ENCODE assay signal across 20 cellular contexts in genomic region chr16:71867934-71868333, GRCh38. TPM values are rescaled to one million over a fixed set of nuclear protein-coding genes. Genes with fewer than 3 reads are reported as not detected.
DNase-seq lines count a peak whose midpoint lies in the region; ATAC-seq lines count a peak whose summit lies in the region.
"Had no signal": no experiment of that assay in that cellular context is flagged by ENCODE, and none has a peak within 500 bp of the region (broad histone marks: within the 10 kb centered on the region; RNA-seq: fewer than 3 reads in every experiment).

No MANE protein-coding gene starts in this region.

- CTCF ChIA-PET in activated CD4-positive, alpha-beta T cell treated with anti-CD3 and anti-CD28 coated beads, Interleukin-2, amount 10 ng/mL, durations not matched to agents 7 days and 5 days (lab: Charles Lee): interaction anchor here (1.1 to 1.3 kb wide), 3 partner anchors 9 to 49 kb away, joined by 3 to 4 read pairs (median 3); no protein-coding TSS in a partner anchor

- H3K27me3 Mint-ChIP-seq in activated CD4-positive, alpha-beta T cell treated with anti-CD3 and anti-CD28 coated beads, Interleukin-2, amount 10 ng/mL, durations not matched to agents 7 days and 5 days: no peaks in the 10 kb centered on the region
- H3K27me3 Mint-ChIP-seq in activated CD4-positive, alpha-beta T cell treated with anti-CD3 and anti-CD28 coated beads, Interleukin-2, amount 10 ng/mL, durations not matched to agents 24 days and 14 days: no peaks in the 10 kb centered on the region
- H3K27me3 Mint-ChIP-seq: CD8-positive, alpha-beta memory T cell had no signal

- POLR2A ChIA-PET in activated CD4-positive, alpha-beta T cell treated with anti-CD3 and anti-CD28 coated beads, Interleukin-2, amount 10 ng/mL, durations not matched to agents 7 days and 5 days (lab: Charles Lee): no interaction called here

- peaks cover 23% of the 10 kb centered on the region for H3K36me3 Mint-ChIP-seq in activated CD4-positive, alpha-beta T cell treated with anti-CD3 and anti-CD28 coated beads, Interleukin-2, amount 10 ng/mL, durations not matched to agents 7 days and 5 days (ENCODE audit: low read depth)
- peaks cover 23% of the 10 kb centered on the region for H3K36me3 Mint-ChIP-seq in activated CD4-positive, alpha-beta T cell treated with anti-CD3 and anti-CD28 coated beads, Interleukin-2, amount 10 ng/mL, durations not matched to agents 24 days and 14 days (ENCODE audit: low read depth)

- H3K27ac Mint-ChIP-seq in activated CD4-positive, alpha-beta T cell treated with anti-CD3 and anti-CD28 coated beads, Interleukin-2, amount 10 ng/mL, durations not matched to agents 7 days and 5 days: peak overlapping the region; percentile 20
- H3K27ac Mint-ChIP-seq in activated CD4-positive, alpha-beta T cell treated with anti-CD3 and anti-CD28 coated beads, Interleukin-2, amount 10 ng/mL, durations not matched to agents 24 days and 14 days: no peak overlapping the region
- H3K27ac Mint-ChIP-seq: activated naive CD4-positive, alpha-beta T cell treated with anti-CD3 and anti-CD28 coated beads for 36 hours; immature natural killer cell had no signal

- ATAC-seq in GM18907 (IDR thresholded peaks at IDR 0.05; ENCODE audit: unreplicated experiment) (no peak), esophagus mucosa (no peak)
- ATAC-seq: K562 had no signal

- H3K4me1 Mint-ChIP-seq in activated CD4-positive, alpha-beta T cell treated with anti-CD3 and anti-CD28 coated beads, Interleukin-2, amount 10 ng/mL, durations not matched to agents 7 days and 5 days: peaks cover 19% of the 10 kb centered on the region
- H3K4me1 Mint-ChIP-seq in activated CD4-positive, alpha-beta T cell treated with anti-CD3 and anti-CD28 coated beads, Interleukin-2, amount 10 ng/mL, durations not matched to agents 24 days and 14 days: peaks cover 16% of the 10 kb centered on the region

- H3K9me3 Mint-ChIP-seq in activated CD4-positive, alpha-beta T cell treated with anti-CD3 and anti-CD28 coated beads, Interleukin-2, amount 10 ng/mL, durations not matched to agents 7 days and 5 days: no peaks in the 10 kb centered on the region
- no peaks in the 10 kb centered on the region for H3K9me3 Mint-ChIP-seq in activated CD4-positive, alpha-beta T cell treated with anti-CD3 and anti-CD28 coated beads, Interleukin-2, amount 10 ng/mL, durations not matched to agents 24 days and 14 days
- H3K9me3 Mint-ChIP-seq: activated naive CD4-positive, alpha-beta T cell treated with anti-CD3 and anti-CD28 coated beads for 36 hours; CD8-positive, alpha-beta memory T cell; immature natural killer cell had no signal

- DNase-seq in activated CD4-positive, alpha-beta T cell treated with anti-CD3 and anti-CD28 coated beads, Interleukin-2, amount 10 ng/mL, durations not matched to agents 7 days and 5 days: no peak
- no peak for DNase-seq in activated CD4-positive, alpha-beta T cell treated with anti-CD3 and anti-CD28 coated beads, Interleukin-2, amount 10 ng/mL, durations not matched to agents 24 days and 14 days
- DNase-seq in NCI-H2196 (lab: John Stamatoyannopoulos, UW; ENCODE audit: unreplicated experiment) (peak; percentile 65), cerebellar cortex (ENCODE audit: low spot score) (peak; percentile 74), NCI-H446 treated with DMSO at 0.1 percent for 48 hours (lab: John Stamatoyannopoulos, UW) (no peak), GM03348 (ENCODE audit: low spot score) (no peak)
- DNase-seq: activated CD4-positive, alpha-beta T cell treated with anti-CD3 and anti-CD28 coated beads, Interleukin-2, amount 50 U/mL, for 1 hour; activated naive CD4-positive, alpha-beta T cell treated with anti-CD3 and anti-CD28 coated beads for 36 hours; aorta; CD8-positive, alpha-beta memory T cell; erythroblast; glutamatergic neuron; immature natural killer cell; MV-4-11; NCI-H510A treated with DMSO at 0.1 percent for 48 hours; ovary; stimulated activated CD4-positive, alpha-beta T cell treated with anti-CD3 and anti-CD28 coated beads, Interleukin-2, amount 100 ng/mL, for 48 hours had no signal

- H3K4me3 Mint-ChIP-seq in activated CD4-positive, alpha-beta T cell treated with anti-CD3 and anti-CD28 coated beads, Interleukin-2, amount 10 ng/mL, durations not matched to agents 7 days and 5 days: no peak overlapping the region
- H3K4me3 Mint-ChIP-seq in activated CD4-positive, alpha-beta T cell treated with anti-CD3 and anti-CD28 coated beads, Interleukin-2, amount 10 ng/mL, durations not matched to agents 24 days and 14 days: no peak overlapping the region
- H3K4me3 Mint-ChIP-seq: activated naive CD4-positive, alpha-beta T cell treated with anti-CD3 and anti-CD28 coated beads for 36 hours; CD8-positive, alpha-beta memory T cell; immature natural killer cell had no signal

- intact Hi-C loops in activated CD4-positive, alpha-beta T cell treated with anti-CD3 and anti-CD28 coated beads, Interleukin-2, amount 10 ng/mL, durations not matched to agents 24 days and 14 days (cut with micrococcal nuclease): no loop called here

RNA-seq across cellular contexts. Expression of gene ZNF821, which starts 16.0 kb away (rescaled TPM):
- total RNA-seq in activated CD4-positive, alpha-beta T cell treated with anti-CD3 and anti-CD28 coated beads, Interleukin-2, amount 10 ng/mL, durations not matched to agents 7 days and 5 days: 1 to 10 TPM; 7.1 to 7.7 TPM
- total RNA-seq in activated CD4-positive, alpha-beta T cell treated with anti-CD3 and anti-CD28 coated beads, Interleukin-2, amount 10 ng/mL, durations not matched to agents 24 days and 14 days: 5.9 and 6.5 TPM in 2 replicates
- total RNA-seq in esophagus mucosa: 4.7 TPM

RNA-seq across cellular contexts. Expression of gene ATXN1L, which starts 22.2 kb away (rescaled TPM):
- 10 to 100 TPM; 23.2 to 23.6 TPM for total RNA-seq in activated CD4-positive, alpha-beta T cell treated with anti-CD3 and anti-CD28 coated beads, Interleukin-2, amount 10 ng/mL, durations not matched to agents 7 days and 5 days
- 16.7 and 19.3 TPM in 2 replicates for total RNA-seq in activated CD4-positive, alpha-beta T cell treated with anti-CD3 and anti-CD28 coated beads, Interleukin-2, amount 10 ng/mL, durations not matched to agents 24 days and 14 days
- total RNA-seq in esophagus mucosa: 12.5 TPM

RNA-seq across cellular contexts. Expression of gene IST1, which starts 27.4 kb away (rescaled TPM):
- 100 to 1,000 TPM; 180 to 191 TPM for total RNA-seq in activated CD4-positive, alpha-beta T cell treated with anti-CD3 and anti-CD28 coated beads, Interleukin-2, amount 10 ng/mL, durations not matched to agents 7 days and 5 days
- total RNA-seq in activated CD4-positive, alpha-beta T cell treated with anti-CD3 and anti-CD28 coated beads, Interleukin-2, amount 10 ng/mL, durations not matched to agents 24 days and 14 days: 149 and 156 TPM in 2 replicates
- 86.7 TPM for total RNA-seq in esophagus mucosa

RNA-seq across cellular contexts. Expression of gene AP1G1, which starts 59.3 kb away (rescaled TPM):
- total RNA-seq in activated CD4-positive, alpha-beta T cell treated with anti-CD3 and anti-CD28 coated beads, Interleukin-2, amount 10 ng/mL, durations not matched to agents 7 days and 5 days: 10 to 100 TPM; 76.4 to 83.4 TPM
- 98.3 and 99.5 TPM in 2 replicates for total RNA-seq in activated CD4-positive, alpha-beta T cell treated with anti-CD3 and anti-CD28 coated beads, Interleukin-2, amount 10 ng/mL, durations not matched to agents 24 days and 14 days
- total RNA-seq in esophagus mucosa: 74.9 TPM

Comparison
In these comparisons a context has a peak if more than half of its experiments do, and no peak if none do; other contexts are left out.
1. DNase-seq: peak in NCI-H2196 (single experiment) and cerebellar cortex (single experiment); none in activated CD4-positive, alpha-beta T cell treated with anti-CD3 and anti-CD28 coated beads, Interleukin-2, amount 10 ng/mL, durations not matched to agents 7 days and 5 days (single experiment), activated CD4-positive, alpha-beta T cell treated with anti-CD3 and anti-CD28 coated beads, Interleukin-2, amount 10 ng/mL, durations not matched to agents 24 days and 14 days (single experiment), NCI-H446 treated with DMSO at 0.1 percent for 48 hours (single experiment) and GM03348 (single experiment).